34 cellular contexts compared by ENCODE assay signal in genomic region chr1:181433931-181434330, GRCh38. TPM values are rescaled to one million over a fixed set of nuclear protein-coding genes. Genes with fewer than 3 reads are reported as not detected.
"Had no signal": no experiment of that assay in that cellular context is flagged by ENCODE, and none has a peak within 500 bp of the region (broad histone marks: within the 10 kb centered on the region; RNA-seq: fewer than 3 reads in every experiment).

No MANE protein-coding gene starts in this region.

- H3K4me1 ChIP-seq: esophagus muscularis mucosa, foreskin keratinocyte, gastrocnemius medialis, heart left ventricle had no signal

- H3K27ac Mint-ChIP-seq: activated B cell treated with CpG ODN at 0.5 μM for 24 hours; activated CD8-positive, alpha-beta T cell treated with anti-CD3 and anti-CD28 coated beads for 36 hours; activated naive CD8-positive, alpha-beta T cell; activated T-helper 17 cell treated with anti-CD3 and anti-CD28 coated beads, Interleukin-2, amount 50 U/mL, for 72 hours; dendritic cell treated with granulocyte-macrophage colony-stimulating factor and Interleukin-4, amounts not matched to agents 40 ng/mL and 50 ng/mL, for 4 days; effector memory CD8-positive, alpha-beta T cell; T-cell; T-helper 1 cell treated with Interleukin-12 subunit alpha and Interleukin-12 subunit beta and Interleukin-4 antibody, amounts not matched to agents 30 μg/mL and 1 μg/mL, for 36 hours; T-helper 2 cell treated with Interferon-gamma antibody and Interleukin-4, amounts not matched to agents 5 μg/mL and 100 μg/mL, for 36 hours had no signal

- H3K27me3 ChIP-seq: esophagus muscularis mucosa had no signal

- H3K36me3 ChIP-seq: esophagus muscularis mucosa, gastrocnemius medialis, heart left ventricle, WERI-Rb-1 had no signal

- H3K9me3 ChIP-seq: esophagus muscularis mucosa, gastrocnemius medialis, heart left ventricle had no signal

- H3K4me3 ChIP-seq: coronary artery, esophagus muscularis mucosa, gastrocnemius medialis, heart left ventricle had no signal

- FAIRE-seq: astrocyte had no signal

- H3K27ac ChIP-seq: coronary artery, esophagus muscularis mucosa, foreskin keratinocyte, gastrocnemius medialis, heart left ventricle, WERI-Rb-1 had no signal

- H3K4me1 Mint-ChIP-seq: activated B cell treated with CpG ODN at 0.5 μM for 24 hours; activated T-helper 17 cell treated with anti-CD3 and anti-CD28 coated beads, Interleukin-2, amount 50 U/mL, for 72 hours had no signal

- DNase-seq: activated B cell treated with CpG ODN at 0.5 μM for 24 hours; activated CD4-positive, alpha-beta T cell treated with anti-CD3 and anti-CD28 coated beads for 48 hours; activated CD4-positive, alpha-beta T cell treated with anti-CD3 and anti-CD28 coated beads, Interleukin-2, amount 50 U/mL, for 1 hour; activated CD4-positive, alpha-beta T cell treated with anti-CD3 and anti-CD28 coated beads, Interleukin-2, amount 50 U/mL, for 48 hours; activated CD8-positive, alpha-beta memory T cell treated with anti-CD3 and anti-CD28 coated beads for 24 hours; activated CD8-positive, alpha-beta T cell treated with anti-CD3 and anti-CD28 coated beads for 36 hours; activated effector memory CD4-positive, alpha-beta T cell treated with Interleukin-2 at 50 U/mL for 16 hours; activated gamma-delta T cell treated with Interleukin-2 at 50 U/mL for 16 hours; activated naive CD4-positive, alpha-beta T cell treated with anti-CD3 and anti-CD28 coated beads, Interleukin-2, amount 50 U/mL, for 16 hours; activated naive CD4-positive, alpha-beta T cell treated with Interleukin-2 at 50 U/mL for 16 hours; activated T-cell treated with anti-CD3 and anti-CD28 coated beads, Interleukin-2, amount 50 U/mL, for 4 hours; amniotic stem cell; anterior cingulate cortex; central memory CD4-positive, alpha-beta T cell; cerebellar nuclear complex; effector CD4-positive, alpha-beta T cell; effector memory CD8-positive, alpha-beta T cell; erythroblast; foreskin keratinocyte; gastrocnemius medialis; glutamatergic neuron; heart left ventricle; T-cell; T1000; WERI-Rb-1 had no signal

- H3K4me3 Mint-ChIP-seq: activated B cell treated with CpG ODN at 0.5 μM for 24 hours; activated CD8-positive, alpha-beta T cell treated with anti-CD3 and anti-CD28 coated beads for 36 hours; activated naive CD8-positive, alpha-beta T cell; activated T-cell treated with anti-CD3 and anti-CD28 coated beads, Interleukin-2, amount 50 U/mL, for 4 hours; activated T-helper 17 cell treated with anti-CD3 and anti-CD28 coated beads, Interleukin-2, amount 50 U/mL, for 72 hours; dendritic cell treated with granulocyte-macrophage colony-stimulating factor and Interleukin-4, amounts not matched to agents 40 ng/mL and 50 ng/mL, for 4 days; effector memory CD8-positive, alpha-beta T cell; T-cell; T-helper 1 cell treated with Interleukin-12 subunit alpha and Interleukin-12 subunit beta and Interleukin-4 antibody, amounts not matched to agents 30 μg/mL and 1 μg/mL, for 36 hours; T-helper 2 cell treated with Interferon-gamma antibody and Interleukin-4, amounts not matched to agents 5 μg/mL and 100 μg/mL, for 36 hours had no signal

- H3K36me3 Mint-ChIP-seq: activated naive CD8-positive, alpha-beta T cell; T-cell had no signal

- ATAC-seq: activated CD4-positive, CD25-positive, alpha-beta regulatory T cell treated with anti-CD3 and anti-CD28 coated beads, Interleukin-2, amount 50 U/mL, for 24 hours; activated CD8-positive, alpha-beta T cell treated with anti-CD3 and anti-CD28 coated beads for 36 hours; activated T-cell treated with anti-CD3 and anti-CD28 coated beads, Interleukin-2, amount 50 U/mL, for 4 hours; activated T-helper 17 cell treated with anti-CD3 and anti-CD28 coated beads, Interleukin-2, amount 50 U/mL, for 72 hours; effector memory CD8-positive, alpha-beta T cell; foreskin keratinocyte; gastrocnemius medialis; T-cell had no signal

RNA-seq across cellular contexts. Expression of gene CACNA1E, which starts 49.4 kb away (rescaled TPM):
- total RNA-seq: activated CD8-positive, alpha-beta T cell treated with anti-CD3 and anti-CD28 coated beads for 36 hours; foreskin keratinocyte had no signal
- polyA plus RNA-seq: foreskin keratinocyte had no signal
